In the genomic region with DNA sequence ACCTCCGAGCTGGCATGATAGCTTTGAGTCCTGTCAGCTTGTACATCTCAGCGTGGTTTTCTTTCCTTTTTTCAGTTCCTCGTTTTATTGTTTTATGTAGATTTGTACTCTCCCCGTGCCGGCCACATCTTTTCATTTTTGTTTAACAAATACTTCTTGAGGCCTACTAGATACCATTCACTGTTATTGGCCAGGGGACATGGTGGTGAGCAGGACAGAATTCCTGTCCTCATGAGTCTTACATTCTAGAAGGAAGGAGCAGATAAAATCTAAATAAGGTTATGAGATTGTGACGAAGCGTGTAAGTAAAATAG, we compare ENCODE assay signal across 9 cellular contexts. TPM values are rescaled to one million over a fixed set of nuclear protein-coding genes. Genes with fewer than 3 reads are reported as not detected.
DNase-seq lines count a peak whose midpoint lies in the region; ATAC-seq and TF ChIP-seq lines count a peak whose summit lies in the region.
"Had no signal": no experiment of that assay in that cellular context is flagged by ENCODE, and none has a peak within 500 bp of the region (broad histone marks: within the 10 kb centered on the region; RNA-seq: fewer than 3 reads in every experiment).

No MANE protein-coding gene starts in this region.

- no peak overlapping the region for H3K4me3 Mint-ChIP-seq in Caco-2 (ENCODE audit: unreplicated experiment)
- H3K4me3 Mint-ChIP-seq: T-cell had no signal

- peaks cover 31% of the 10 kb centered on the region for H3K4me1 ChIP-seq in Caco-2
- peaks cover 12% of the 10 kb centered on the region for H3K4me1 ChIP-seq in HUES6 (ENCODE audit: control insufficient read depth, insufficient read depth, low read length)
- peaks cover 23 to 29% of the 10 kb centered on the region in 2 donors for H3K4me1 ChIP-seq in mucosa of rectum (ENCODE audit: control insufficient read depth in 2 of 2, insufficient read depth in 2 of 2, low read length in 2 of 2)

- no peaks in the 10 kb centered on the region for H3K36me3 Mint-ChIP-seq in Caco-2 (ENCODE audit: insufficient read depth, unreplicated experiment)
- H3K36me3 Mint-ChIP-seq: T-cell had no signal

- H3K9me3 ChIP-seq in Caco-2 (no peaks in the 10 kb centered on the region), HUES6 (ENCODE audit: control insufficient read depth, insufficient read depth, low read depth, low read length) (no peaks in the 10 kb centered on the region), mucosa of rectum (ENCODE audit: control insufficient read depth in 2 of 2, low read length in 2 of 2) (no peaks in the 10 kb centered on the region)

- H3K9ac ChIP-seq in HUES6 (ENCODE audit: low read length) (peak overlapping the region; percentile 79), mucosa of rectum (ENCODE audit: low read depth in 1 of 2, low read length in 2 of 2) (peak overlapping the region; percentile 92 to 96)

- in situ Hi-C loops in T47D (cut with HindIII; ENCODE audit: low pct_unique_long_range_greater_than_20kb, low sequenced_read_pairs): no loop called here

- TF ChIP-seq CTCF in Caco-2 (IDR thresholded peaks at IDR 0.05; ENCODE audit: insufficient read depth in 1 of 2, low read depth in 1 of 2, low read length in 1 of 2, severe bottlenecking in 1 of 2, unreplicated experiment in 1 of 2): no peak

- intact Hi-C loops in Caco-2 (cut with micrococcal nuclease; ENCODE audit: unreplicated experiment): loop anchor here (2.0 to 5.0 kb wide), 3 partner anchors 45 to 177 kb away; no protein-coding TSS in a partner anchor

- POLR2A ChIA-PET in Caco-2 (lab: Charles Lee): no interaction called here

- H3K9me3 Mint-ChIP-seq in Caco-2 (ENCODE audit: unreplicated experiment): no peaks in the 10 kb centered on the region
- H3K9me3 Mint-ChIP-seq: T-cell had no signal

- no TSS peak for BruUV-seq in Caco-2 (replicated peaks; lab: Mats Ljungman, UMichigan)

- CTCF ChIA-PET in Caco-2 (lab: Charles Lee): interaction anchor here (0.6 kb wide), 1 partner anchor 46 kb away, joined by 3 read pairs; no protein-coding TSS in a partner anchor

- H3K36me3 ChIP-seq in Caco-2 (ENCODE audit: control insufficient read depth, insufficient read depth, low read length) (no peaks in the 10 kb centered on the region), HUES6 (ENCODE audit: control insufficient read depth, insufficient read depth, low read length) (no peaks in the 10 kb centered on the region), mucosa of rectum (ENCODE audit: control insufficient read depth in 2 of 2, insufficient read depth in 2 of 2, low read length in 2 of 2) (no peaks in the 10 kb centered on the region)

- H3K4me3 ChIP-seq in Caco-2 (ENCODE audit: low read depth, low read length): peak overlapping the region; percentile 78
- peak overlapping the region; percentile 81 for H3K4me3 ChIP-seq in HUES6 (ENCODE audit: low read depth, low read length)
- peak overlapping the region; percentile 87 to 93 for H3K4me3 ChIP-seq in mucosa of rectum (ENCODE audit: low read length in 2 of 2)

- ATAC-seq in GM19438 (IDR thresholded peaks at IDR 0.05; ENCODE audit: low read depth, unreplicated experiment): peak; percentile 32

- H3K27me3 ChIP-seq in Caco-2 (replicated peaks; ENCODE audit: control insufficient read depth, insufficient read depth, low read length) (no peaks in the 10 kb centered on the region), HUES6 (ENCODE audit: control insufficient read depth, insufficient read depth, low read length) (no peaks in the 10 kb centered on the region), mucosa of rectum (ENCODE audit: control insufficient read depth in 2 of 2, insufficient read depth in 2 of 2, low read length in 2 of 2) (no peaks in the 10 kb centered on the region)

- H3K27ac Mint-ChIP-seq in Caco-2 (ENCODE audit: unreplicated experiment): no peak overlapping the region
- H3K27ac Mint-ChIP-seq: T-cell had no signal

- H3K27ac ChIP-seq in HUES6 (ENCODE audit: low read depth, low read length): no peak overlapping the region
- peak overlapping the region; percentile 95 to 96 for H3K27ac ChIP-seq in mucosa of rectum (ENCODE audit: low read depth in 2 of 2, low read length in 2 of 2)

- no peaks in the 10 kb centered on the region for H3K4me1 Mint-ChIP-seq in Caco-2 (ENCODE audit: low read depth, unreplicated experiment)

- DNase-seq in Caco-2 (no peak), T47D (ENCODE audit: low read depth in 1 of 2, low spot score in 1 of 2) (peak; percentile 24 to 68), NCI-H128 (lab: John Stamatoyannopoulos, UW; ENCODE audit: unreplicated experiment) (no peak), occipital lobe (lab: John Stamatoyannopoulos, UW) (no peak), NCI-H2081 treated with DMSO at 0.1 percent for 48 hours (lab: John Stamatoyannopoulos, UW) (no peak)

- H3K27me3 Mint-ChIP-seq in Caco-2 (ENCODE audit: insufficient read depth, unreplicated experiment): no peaks in the 10 kb centered on the region
- H3K27me3 Mint-ChIP-seq: T-cell had no signal

RNA-seq across cellular contexts. Expression of gene UGCG, which starts 1.2 kb away (rescaled TPM):
- total RNA-seq in Caco-2 (2022): 25.0 and 26.7 TPM in 2 replicates
- total RNA-seq in occipital lobe: 108 TPM

Comparison
In these comparisons a context has a peak if more than half of its experiments do, and no peak if none do; other contexts are left out.
1. DNase-seq: peak in T47D (2 of 2); none in Caco-2 (0 of 2), NCI-H128 (single experiment), occipital lobe (single experiment) and NCI-H2081 treated with DMSO at 0.1 percent for 48 hours (single experiment).
2. Peak in every context shown above with its lines, with median percentiles within 50 percentile points of each other: H3K4me3 ChIP-seq.